Comparison of ENCODE assay signal across 19 cellular contexts in the genomic region with DNA sequence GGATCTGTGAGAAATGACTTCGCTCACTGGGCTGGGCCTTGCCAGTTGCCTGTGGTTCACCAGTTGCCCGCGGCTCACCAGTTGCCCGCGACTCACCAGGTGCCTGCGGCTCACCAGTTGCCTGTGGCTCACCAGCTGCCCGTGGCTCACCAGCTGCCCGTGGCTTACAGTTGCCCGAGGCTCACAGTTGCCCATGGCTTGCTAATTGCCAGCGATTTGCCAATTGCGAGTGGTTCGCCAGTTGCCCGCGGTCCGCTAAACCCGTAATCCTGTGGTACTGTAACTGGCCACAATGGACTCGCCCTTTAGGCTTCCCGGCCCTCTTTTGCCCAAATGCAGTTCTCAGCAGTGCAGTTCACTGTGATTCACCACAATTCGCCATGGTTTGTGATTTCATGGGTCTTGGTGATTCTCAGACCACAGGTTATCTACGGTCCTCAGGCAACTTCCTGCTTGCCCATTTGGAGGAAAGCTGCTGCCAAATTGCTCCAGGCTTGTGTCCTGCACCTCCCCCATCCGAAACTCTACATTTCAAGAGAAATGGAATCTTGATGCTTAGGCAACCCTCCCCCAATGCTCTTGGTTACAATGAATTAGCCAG. TPM values are rescaled to one million over a fixed set of nuclear protein-coding genes. Genes with fewer than 3 reads are reported as not detected.
A peak's percentile ranks its signal among the peaks of the same experiment; 100 is the strongest.
DNase-seq lines count a peak whose midpoint lies in the region; ATAC-seq, FAIRE-seq and TF ChIP-seq lines count a peak whose summit lies in the region.
"Had no signal": no experiment of that assay in that cellular context is flagged by ENCODE, and none has a peak within 500 bp of the region (broad histone marks: within the 10 kb centered on the region; RNA-seq: fewer than 3 reads in every experiment).

No MANE protein-coding gene starts in this region.

- H3K27ac ChIP-seq in HepG2 (ENCODE audit: extremely low read length, insufficient read depth, low read length) (no peak overlapping the region), right lobe of liver (no peak overlapping the region), PC-3 (ENCODE audit: low read length) (no peak overlapping the region), K562 (ENCODE audit: extremely low read depth, low read depth, low read length) (no peak overlapping the region)
- H3K27ac ChIP-seq in CD8-positive, alpha-beta memory T cell (ENCODE audit: low read depth, low read length), result no peak overlapping the region
- H3K27ac ChIP-seq: right atrium auricular region had no signal

- peaks cover 23% of the 10 kb centered on the region for H3K4me1 ChIP-seq in HepG2 (ENCODE audit: insufficient read depth, low read length)
- H3K4me1 ChIP-seq in right lobe of liver, result no peaks in the 10 kb centered on the region
- H3K4me1 ChIP-seq in PC-3 (ENCODE audit: insufficient read depth, low read length), result no peaks in the 10 kb centered on the region
- no peaks in the 10 kb centered on the region for H3K4me1 ChIP-seq in K562 (replicated peaks in 1 of 2; ENCODE audit: control insufficient read depth in 2 of 2, insufficient read depth in 2 of 2, low read length in 2 of 2)
- no peaks in the 10 kb centered on the region for H3K4me1 ChIP-seq in CD8-positive, alpha-beta memory T cell (ENCODE audit: insufficient read depth, low read length)
- H3K4me1 ChIP-seq: right atrium auricular region had no signal

- H3K9ac ChIP-seq in HepG2 (ENCODE audit: insufficient read depth, low read depth, low read length) (no peak overlapping the region), PC-3 (ENCODE audit: low read length) (no peak overlapping the region), K562 (ENCODE audit: insufficient read depth in 1 of 2, low read depth in 2 of 2, low read length in 2 of 2) (no peak overlapping the region)

- ATAC-seq in HepG2 (no peak), right lobe of liver (no peak), PC-3 (no peak), K562 (no peak), GM18519 (IDR thresholded peaks at IDR 0.05; ENCODE audit: low FRiP score, unreplicated experiment) (no peak), GM19455 (IDR thresholded peaks at IDR 0.05; ENCODE audit: unreplicated experiment) (no peak)
- ATAC-seq: GM23338; stimulated activated naive CD8-positive, alpha-beta T cell treated with anti-CD3 and anti-CD28 coated beads, Interleukin-15, Interleukin-2, amounts not matched to agents 100 U/mL and 50 U/mL, for 24 hours; T-helper 17 cell had no signal

- H3K4me3 Mint-ChIP-seq in CD8-positive, alpha-beta memory T cell, result no peak overlapping the region
- H3K4me3 Mint-ChIP-seq: GM23338, mesothelial cell of epicardium, T-helper 17 cell had no signal

- H3K9me3 ChIP-seq in HepG2 (ENCODE audit: low read length), result peaks cover 52% of the 10 kb centered on the region
- H3K9me3 ChIP-seq in right lobe of liver, result no peaks in the 10 kb centered on the region
- 0 out of 2 replicates have a peak, but pooled peaks cover 8% of the 10 kb centered on the region for H3K9me3 ChIP-seq in PC-3 (ENCODE audit: low read length)
- peaks cover 22% of the 10 kb centered on the region for H3K9me3 ChIP-seq in K562 (replicated peaks; ENCODE audit: control insufficient read depth, insufficient read depth, low read depth, low read length)
- H3K9me3 ChIP-seq in CD8-positive, alpha-beta memory T cell (ENCODE audit: low read length), result no peaks in the 10 kb centered on the region

- H3K9me3 Mint-ChIP-seq in CD8-positive, alpha-beta memory T cell, result peaks cover 4 to 16% (median 12%) of the 10 kb centered on the region in 5 donors

- TF ChIP-seq RAD21 in HepG2 (CRISPR knock-in tag; IDR thresholded peaks at IDR 0.05), result no peak
- no peak for TF ChIP-seq RAD21 in K562 (CRISPR knock-in tag; conservative IDR thresholded peaks at IDR 0.05 in 1 of 2, IDR thresholded peaks at IDR 0.05 in 1 of 2)

- H3K4me3 ChIP-seq in HepG2 (replicated peaks in 1 of 3; ENCODE audit: insufficient read depth in 1 of 3, low read depth in 2 of 3, low read length in 3 of 3) (no peak overlapping the region), right lobe of liver (no peak overlapping the region), PC-3 (ENCODE audit: low read length) (no peak overlapping the region), K562 (no peak overlapping the region)
- H3K4me3 ChIP-seq in CD8-positive, alpha-beta memory T cell (ENCODE audit: low read length), result no peak overlapping the region
- H3K4me3 ChIP-seq: GM23338, right atrium auricular region had no signal

- H3K79me2 ChIP-seq in HepG2 (ENCODE audit: insufficient read depth, low read length) (no peaks in the 10 kb centered on the region), PC-3 (ENCODE audit: low read length) (no peaks in the 10 kb centered on the region), K562 (ENCODE audit: control insufficient read depth, insufficient read depth, low read length) (no peaks in the 10 kb centered on the region)

- no peaks in the 10 kb centered on the region for H3K27me3 ChIP-seq in HepG2 (ENCODE audit: control insufficient read depth in 1 of 2, insufficient read depth in 2 of 2, low read length in 2 of 2)
- H3K27me3 ChIP-seq in right lobe of liver, result no peaks in the 10 kb centered on the region
- H3K27me3 ChIP-seq in PC-3 (ENCODE audit: low read length), result peaks cover 19% of the 10 kb centered on the region; the same call in 1 of the 2 replicates
- H3K27me3 ChIP-seq in K562 (ENCODE audit: control insufficient read depth in 2 of 2, insufficient read depth in 2 of 2, low read length in 2 of 2), result no peaks in the 10 kb centered on the region
- no peaks in the 10 kb centered on the region for H3K27me3 ChIP-seq in CD8-positive, alpha-beta memory T cell (ENCODE audit: insufficient read depth, low read length, poor library complexity, severe bottlenecking)
- H3K27me3 ChIP-seq: right atrium auricular region had no signal

- TF ChIP-seq CTCF in HepG2 (CRISPR knock-in tag; IDR thresholded peaks at IDR 0.05) (no peak), right lobe of liver (IDR thresholded peaks at IDR 0.05) (no peak), PC-3 (conservative IDR thresholded peaks at IDR 0.05; ENCODE audit: low read depth, low read length) (no peak), K562 (IDR thresholded peaks at IDR 0.05 in 2 of 3, conservative IDR thresholded peaks at IDR 0.05 in 1 of 3; ENCODE audit: insufficient read depth in 2 of 3, low read depth in 1 of 3, low read length in 3 of 3) (no peak)

- DNase-seq in HepG2 (ENCODE audit: low spot score), result no peak
- no peak for DNase-seq in right lobe of liver
- DNase-seq in PC-3, result peak; percentile 3
- no peak for DNase-seq in K562 (ENCODE audit: extremely low read depth in 1 of 4, low spot score in 3 of 4)
- no peak for DNase-seq in CD8-positive, alpha-beta memory T cell
- DNase-seq in NCI-H2171 (lab: John Stamatoyannopoulos, UW), result no peak
- DNase-seq: effector CD4-positive, alpha-beta T cell; islet precursor cell; Kasumi-1; NCI-H146; stimulated activated naive CD8-positive, alpha-beta T cell treated with anti-CD3 and anti-CD28 coated beads, Interleukin-15, Interleukin-2, amounts not matched to agents 100 U/mL and 50 U/mL, for 24 hours; T-helper 17 cell; trophoblast cell had no signal

- POLR2A ChIA-PET in HepG2 (lab: Yijun Ruan, JAX) (no interaction called here), PC-3 (lab: Charles Lee; ENCODE audit: unreplicated experiment) (no interaction called here), K562 (lab: Yijun Ruan, JAX) (no interaction called here)
- POLR2A ChIA-PET in CD8-positive, alpha-beta memory T cell (lab: Charles Lee), result no interaction called here

- no peaks in the 10 kb centered on the region for H3K4me1 Mint-ChIP-seq in CD8-positive, alpha-beta memory T cell
- H3K4me1 Mint-ChIP-seq: mesothelial cell of epicardium, T-helper 17 cell had no signal

- H3K36me3 ChIP-seq in HepG2 (replicated peaks in 1 of 2; ENCODE audit: control insufficient read depth in 1 of 2, insufficient read depth in 2 of 2, low read length in 2 of 2), result no peaks in the 10 kb centered on the region
- H3K36me3 ChIP-seq in right lobe of liver, result no peaks in the 10 kb centered on the region
- no peaks in the 10 kb centered on the region for H3K36me3 ChIP-seq in PC-3 (ENCODE audit: low read depth, low read length)
- no peaks in the 10 kb centered on the region for H3K36me3 ChIP-seq in K562 (ENCODE audit: control insufficient read depth, insufficient read depth, low read length)
- no peaks in the 10 kb centered on the region for H3K36me3 ChIP-seq in CD8-positive, alpha-beta memory T cell (ENCODE audit: insufficient read depth, low read length)
- H3K36me3 ChIP-seq: right atrium auricular region had no signal

- intact Hi-C loops in HepG2 (cut with micrococcal nuclease; ENCODE audit: unreplicated experiment) (loop anchor here (10.0 kb wide), 1 partner anchor 146 kb away; no protein-coding TSS in a partner anchor), right lobe of liver (cut with DNase I) (no loop called here), PC-3 (cut with micrococcal nuclease) (no loop called here), K562 (cut with micrococcal nuclease) (no loop called here)

- BruUV-seq in HepG2 (replicated peaks; lab: Mats Ljungman, UMichigan) (no TSS peak), PC-3 (replicated peaks; lab: Mats Ljungman, UMichigan) (no TSS peak), K562 (replicated peaks; lab: Mats Ljungman, UMichigan) (no TSS peak)

- H3K27ac Mint-ChIP-seq in CD8-positive, alpha-beta memory T cell, result no peak overlapping the region
- H3K27ac Mint-ChIP-seq: GM23338, mesothelial cell of epicardium, T-helper 17 cell had no signal

- in situ Hi-C loops in HepG2 (cut with HindIII; ENCODE audit: extremely low pct_ligation_motif_present, low pct_unique_long_range_greater_than_20kb), result loop anchor here (10.0 kb wide), 1 partner anchor 146 kb away; no protein-coding TSS in a partner anchor
- in situ Hi-C loops in K562 (cut with MboI), result no loop called here

- 97% methylated on average over 18 of the region's 21 CpGs for WGBS in HepG2 (ENCODE audit: low lambda C conversion rate)
- WGBS in right lobe of liver (ENCODE audit: insufficient coverage, low coverage, low lambda C conversion rate, missing lambda C conversion rate), result 40% methylated on average over 1 of the region's 21 CpGs
- WGBS in K562 (ENCODE audit: insufficient coverage, low coverage, missing lambda C conversion rate), result 81% methylated on average over 7 of the region's 21 CpGs

- TF ChIP-seq POLR2A in HepG2 (IDR thresholded peaks at IDR 0.05; ENCODE audit: insufficient read depth in 1 of 2, low read depth in 2 of 2, low read length in 2 of 2) (no peak), right lobe of liver (IDR thresholded peaks at IDR 0.05) (no peak), K562 (conservative IDR thresholded peaks at IDR 0.05) (no peak)

- no peak overlapping the region for H2AFZ ChIP-seq in HepG2 (ENCODE audit: low read length)
- H2AFZ ChIP-seq in PC-3 (ENCODE audit: low read length), result no peak overlapping the region
- H2AFZ ChIP-seq in K562 (ENCODE audit: low read depth, low read length), result no peak overlapping the region
- H2AFZ ChIP-seq: GM23338 had no signal

- no peaks in the 10 kb centered on the region for H3K9me2 ChIP-seq in PC-3 (replicated peaks; ENCODE audit: low read length)

- H3K9me1 ChIP-seq in K562 (ENCODE audit: control insufficient read depth, insufficient read depth, low read length), result no peaks in the 10 kb centered on the region

- no peaks in the 10 kb centered on the region for H3F3A ChIP-seq in PC-3 (ENCODE audit: low read length, unreplicated experiment)

- CTCF ChIA-PET in HepG2 (lab: Yijun Ruan, JAX; ENCODE audit: low intra/inter-chr PET ratio, low total read pairs) (no interaction called here), PC-3 (lab: Charles Lee) (no interaction called here), K562 (lab: Yijun Ruan, JAX; ENCODE audit: low intra/inter-chr PET ratio) (no interaction called here)
- CTCF ChIA-PET in CD8-positive, alpha-beta memory T cell (lab: Charles Lee), result no interaction called here

- FAIRE-seq in HepG2 (lab: Jason Lieb, UNC) (no peak), K562 (lab: Jason Lieb, UNC) (no peak)
- FAIRE-seq: A204.1 had no signal

- H3K4me2 ChIP-seq in HepG2 (ENCODE audit: low read depth, low read length) (no peak overlapping the region), PC-3 (ENCODE audit: low read length) (no peak overlapping the region), K562 (ENCODE audit: insufficient read depth, low read length) (no peak overlapping the region)
- H3K4me2 ChIP-seq: GM23338 had no signal

- no peaks in the 10 kb centered on the region for H3K36me3 Mint-ChIP-seq in CD8-positive, alpha-beta memory T cell

- H4K20me1 ChIP-seq in HepG2 (ENCODE audit: insufficient read depth, low read length), result no peaks in the 10 kb centered on the region
- H4K20me1 ChIP-seq in PC-3 (ENCODE audit: low read length), result no peaks in the 10 kb centered on the region
- H4K20me1 ChIP-seq in K562 (replicated peaks; ENCODE audit: control insufficient read depth, insufficient read depth, low read length), result no peaks in the 10 kb centered on the region

- peaks cover 9 to 20% of the 10 kb centered on the region in 2 donors for H3K27me3 Mint-ChIP-seq in CD8-positive, alpha-beta memory T cell

- TF ChIP-seq EP300 in HepG2 (IDR thresholded peaks at IDR 0.05; ENCODE audit: low read depth in 2 of 2, low read length in 2 of 2), result no peak
- TF ChIP-seq EP300 in HepG2 (CRISPR knock-in tag; IDR thresholded peaks at IDR 0.05; ENCODE audit: borderline replicate concordance), result no peak
- TF ChIP-seq EP300 in K562 (IDR thresholded peaks at IDR 0.05; ENCODE audit: low read length), result no peak

RNA-seq across cellular contexts. Expression of a gene that starts 15.0 kb away (rescaled TPM):
- total RNA-seq in HepG2 (2016; rRNA removed; fragmentation: Illumina TruSeq; extraction: Trizol), result not detected in 2 replicates
- total RNA-seq in HepG2 (2016; cell fraction: cytosol; rRNA removed; fragmentation: Illumina TruSeq; extraction: Trizol; ENCODE audit: low read depth), result not detected in 2 replicates
- not detected in 2 replicates for total RNA-seq in HepG2 (2016; cell fraction: insoluble cytoplasmic fraction; rRNA removed; fragmentation: Illumina TruSeq; extraction: Trizol)
- total RNA-seq in HepG2 (2016; cell fraction: membrane; rRNA removed; fragmentation: Illumina TruSeq; extraction: Trizol), result not detected in 2 replicates
- total RNA-seq in HepG2 (2016; cell fraction: nucleus; rRNA removed; fragmentation: Illumina TruSeq; extraction: Trizol), result 0.38 TPM in 1 of 2 replicates, not detected in the other
- 0.07 and 0.17 TPM in 2 replicates for polyA plus RNA-seq in HepG2 (2011; rRNA removed)
- polyA plus RNA-seq in HepG2 (2011; cell fraction: cytosol; rRNA removed), result 0.03 TPM in 1 of 2 replicates, not detected in the other
- 0.59 and 0.62 TPM in 2 replicates for polyA plus RNA-seq in HepG2 (2011; cell fraction: nucleus; rRNA removed)
- 0.12 TPM in 1 of 2 replicates, not detected in the other for polyA plus RNA-seq in HepG2 (2012)
- polyA plus RNA-seq in HepG2 (2016; cell fraction: cytosol; fragmentation: Illumina TruSeq; extraction: Trizol; ENCODE audit: low read depth), result not detected in 2 replicates
- polyA plus RNA-seq in HepG2 (2016; cell fraction: insoluble cytoplasmic fraction; fragmentation: Illumina TruSeq; extraction: Trizol; ENCODE audit: low read depth), result not detected in 2 replicates
- polyA plus RNA-seq in HepG2 (2016; cell fraction: membrane; fragmentation: Illumina TruSeq; extraction: Trizol; ENCODE audit: low read depth), result not detected in 2 replicates
- polyA plus RNA-seq in HepG2 (2016; cell fraction: nucleus; fragmentation: Illumina TruSeq; extraction: Trizol; ENCODE audit: insufficient read depth, low read depth), result 0.15 TPM in 1 of 2 replicates, not detected in the other
- 0.08 TPM in 1 of 2 replicates, not detected in the other for polyA minus RNA-seq in HepG2 (2011; rRNA and poly(A)+ RNA removed; ENCODE audit: low replicate concordance)
- polyA minus RNA-seq in HepG2 (2011; cell fraction: cytosol; rRNA and poly(A)+ RNA removed), result not detected in 2 replicates
- 0.12 and 0.26 TPM in 2 replicates for polyA minus RNA-seq in HepG2 (2011; cell fraction: nucleus; rRNA and poly(A)+ RNA removed)
- 10 to 100 TPM in 5 of 6 experiments, 1 to 10 TPM in 1; 5.7 to 43.7 (median 23.9) TPM for total RNA-seq in right lobe of liver
- not detected in 2 replicates for total RNA-seq in PC-3 (2014; rRNA removed)
- total RNA-seq in K562 (2011; cell fraction: chromatin; rRNA removed; ENCODE audit: low replicate concordance), result 6.3 and 7.3 TPM in 2 replicates
- 3.7 TPM in 2 replicates for total RNA-seq in K562 (2011; cell fraction: nucleolus; rRNA removed)
- total RNA-seq in K562 (2011; cell fraction: nucleoplasm; rRNA removed), result 5.4 and 7.5 TPM in 2 replicates
- 0.37 and 0.77 TPM in 2 replicates for total RNA-seq in K562 (2014; rRNA removed)
- total RNA-seq in K562 (2014; rRNA removed; fragmentation: Illumina TruSeq; extraction: Trizol), result 0.69 and 1.1 TPM in 2 replicates
- 0.83 and 1.3 TPM in 2 replicates for total RNA-seq in K562 (2015; rRNA removed; fragmentation: Illumina TruSeq; extraction: Trizol)
- total RNA-seq in K562 (2021), result 2.7 and 3.8 TPM in 2 replicates
- polyA plus RNA-seq in K562 (2011; rRNA removed), result 0.05 TPM in 1 of 2 replicates, not detected in the other
- 0.06 and 0.09 TPM in 2 replicates for polyA plus RNA-seq in K562 (2011; cell fraction: cytosol; rRNA removed)
- polyA plus RNA-seq in K562 (2011; cell fraction: nucleus; rRNA removed), result 0.04 and 0.36 TPM in 2 replicates
- 2.7 and 17.3 TPM in 2 replicates for polyA plus RNA-seq in K562 (2012)
- 2.4 TPM in 2 replicates for polyA plus RNA-seq in K562 (2014; fragmentation: Illumina TruSeq; extraction: Trizol)
- under 1 TPM; 0.10 to 0.15 TPM for polyA plus RNA-seq in K562 (2014; fragmentation: Nextera tagmentation; extraction: Ambion mirVana)
- 3.9 and 5.3 TPM in 2 replicates for polyA plus RNA-seq in K562 (2014; rRNA removed)
- polyA minus RNA-seq in K562 (2011; rRNA and poly(A)+ RNA removed), result not detected in 2 replicates
- polyA minus RNA-seq in K562 (2011; cell fraction: cytosol; rRNA and poly(A)+ RNA removed), result not detected in 2 replicates
- polyA minus RNA-seq in K562 (2011; cell fraction: nucleus; rRNA and poly(A)+ RNA removed), result not detected in 2 replicates
- under 1 TPM in 1 of 2 experiments, not detected in 1; 0.13 TPM for total RNA-seq in CD8-positive, alpha-beta memory T cell
- not detected for polyA plus RNA-seq in CD8-positive, alpha-beta memory T cell
- total RNA-seq: GM23338 had no signal
- polyA plus RNA-seq: GM23338 had no signal
